In genomic region chr15:97680606-97681220, GRCh38 we compare ENCODE assay signal across 15 cellular contexts.
DNase-seq lines count a peak whose midpoint lies in the region; ATAC-seq, FAIRE-seq and TF ChIP-seq lines count a peak whose summit lies in the region.
"Had no signal": no experiment of that assay in that cellular context is flagged by ENCODE, and none has a peak within 500 bp of the region (broad histone marks: within the 10 kb centered on the region; RNA-seq: fewer than 3 reads in every experiment).

No MANE protein-coding gene starts in this region.

- H3K9me3 ChIP-seq in HEK293 (ENCODE audit: control insufficient read depth, insufficient read depth, low read depth, low read length) (no peaks in the 10 kb centered on the region), hepatocyte (ENCODE audit: low read depth) (no peaks in the 10 kb centered on the region)

- no peak for ATAC-seq in HG03442 (IDR thresholded peaks at IDR 0.05; ENCODE audit: unreplicated experiment)

- no peaks in the 10 kb centered on the region for H3K27me3 ChIP-seq in hepatocyte

- no peaks in the 10 kb centered on the region for H3K9me2 ChIP-seq in hepatocyte (replicated peaks; ENCODE audit: insufficient read depth)

- H3K27ac ChIP-seq in HEK293 (ENCODE audit: extremely low read depth, low read depth, low read length) (no peak overlapping the region), hepatocyte (peak overlapping the region; percentile 89), coronary artery (no peak overlapping the region)

- CTCF ChIA-PET in HEK293 (lab: Yijun Ruan, JAX) = interaction anchor here (0.6 kb wide), 1 partner anchor 657 kb away, joined by 3 read pairs; no protein-coding TSS in a partner anchor

- no peaks in the 10 kb centered on the region for H3K4me1 ChIP-seq in HEK293 (ENCODE audit: control insufficient read depth, insufficient read depth, low read length)
- no peaks in the 10 kb centered on the region for H3K4me1 ChIP-seq in hepatocyte (ENCODE audit: insufficient read depth)

- H3K4me3 ChIP-seq in HEK293 (ENCODE audit: low read depth, low read length) (no peak overlapping the region), NB4 (ENCODE audit: low read depth, low read length) (no peak overlapping the region), hepatocyte (no peak overlapping the region), coronary artery (no peak overlapping the region)

- FAIRE-seq in D721Med (lab: Jason Lieb, UNC) = no peak

- TF ChIP-seq CTCF in HEK293 (tag by site-specific recombination; IDR thresholded peaks at IDR 0.05) = no peak
- no peak for TF ChIP-seq CTCF in NB4 (IDR thresholded peaks at IDR 0.05; ENCODE audit: low read depth, low read length)
- no peak for TF ChIP-seq CTCF in hepatocyte (IDR thresholded peaks at IDR 0.05; ENCODE audit: poor library complexity)
- TF ChIP-seq CTCF in D721Med (IDR thresholded peaks at IDR 0.05; ENCODE audit: insufficient read depth, missing control alignments) = no peak
- no peak for TF ChIP-seq CTCF in coronary artery (IDR thresholded peaks at IDR 0.05)
- no peak for TF ChIP-seq CTCF in GM20000 (IDR thresholded peaks at IDR 0.05; ENCODE audit: extremely low read depth, missing control alignments)

- no peak overlapping the region for H3K4me2 ChIP-seq in hepatocyte

- H4K20me1 ChIP-seq in hepatocyte (ENCODE audit: insufficient read depth, poor library complexity, severe bottlenecking) = no peaks in the 10 kb centered on the region

- POLR2A ChIA-PET in HEK293 (lab: Yijun Ruan, JAX) = interaction anchor here (0.9 kb wide), 1 partner anchor 16 kb away, joined by 3 read pairs; no protein-coding TSS in a partner anchor

- TF ChIP-seq POLR2A in NB4 (IDR thresholded peaks at IDR 0.05; ENCODE audit: extremely low read depth, insufficient read length) = no peak

- DNase-seq in NB4 (ENCODE audit: low read depth) (peak; percentile 12), RPMI8226 (peak; percentile 43), hepatocyte (ENCODE audit: low spot score) (peak; percentile 69), D721Med (ENCODE audit: insufficient read length, low spot score) (no peak), coronary artery (ENCODE audit: low spot score) (no peak), GM20000 (ENCODE audit: low spot score) (no peak)
- DNase-seq: H7, NCI-H1105 treated with DMSO at 0.1 percent for 48 hours, NCI-H187 treated with DMSO at 0.1 percent for 48 hours, NCI-H446, NCI-H774, SHP77 treated with DMSO at 0.1 percent for 48 hours, T-helper 2 cell had no signal

- H3K79me2 ChIP-seq in hepatocyte = no peaks in the 10 kb centered on the region

- 67% methylated on average over 5 of the region's 5 CpGs for WGBS in hepatocyte (ENCODE audit: low lambda C conversion rate, missing lambda C conversion rate)

- H3K36me3 ChIP-seq in HEK293 (ENCODE audit: control insufficient read depth in 2 of 2, insufficient read depth in 1 of 2, low read length in 2 of 2) (no peaks in the 10 kb centered on the region), hepatocyte (replicated peaks; ENCODE audit: insufficient read depth, low read depth) (no peaks in the 10 kb centered on the region)

- H2AFZ ChIP-seq in hepatocyte = no peak overlapping the region

TF ChIP-seq in HEK293, 187 proteins besides CTCF, POLR2A, EP300 and RAD21 (continues in another document):
- TF ChIP-seq ZNF248 (tag by site-specific recombination; IDR thresholded peaks at IDR 0.05) = no peak
- TF ChIP-seq, protein P1, sequence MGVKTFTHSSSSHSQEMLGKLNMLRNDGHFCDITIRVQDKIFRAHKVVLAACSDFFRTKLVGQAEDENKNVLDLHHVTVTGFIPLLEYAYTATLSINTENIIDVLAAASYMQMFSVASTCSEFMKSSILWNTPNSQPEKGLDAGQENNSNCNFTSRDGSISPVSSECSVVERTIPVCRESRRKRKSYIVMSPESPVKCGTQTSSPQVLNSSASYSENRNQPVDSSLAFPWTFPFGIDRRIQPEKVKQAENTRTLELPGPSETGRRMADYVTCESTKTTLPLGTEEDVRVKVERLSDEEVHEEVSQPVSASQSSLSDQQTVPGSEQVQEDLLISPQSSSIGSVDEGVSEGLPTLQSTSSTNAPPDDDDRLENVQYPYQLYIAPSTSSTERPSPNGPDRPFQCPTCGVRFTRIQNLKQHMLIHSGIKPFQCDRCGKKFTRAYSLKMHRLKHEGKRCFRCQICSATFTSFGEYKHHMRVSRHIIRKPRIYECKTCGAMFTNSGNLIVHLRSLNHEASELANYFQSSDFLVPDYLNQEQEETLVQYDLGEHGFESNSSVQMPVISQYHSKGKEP (tag by site-specific recombination; IDR thresholded peaks at IDR 0.05) = no peak
- TF ChIP-seq SALL2 (tag by site-specific recombination; IDR thresholded peaks at IDR 0.05; ENCODE audit: borderline replicate concordance) = no peak
- no peak for TF ChIP-seq ZFP41 (tag by site-specific recombination; IDR thresholded peaks at IDR 0.05; ENCODE audit: borderline replicate concordance)
- TF ChIP-seq ZNF16 (tag by site-specific recombination; IDR thresholded peaks at IDR 0.05; ENCODE audit: low read depth) = no peak
- TF ChIP-seq ZFHX2 (tag by site-specific recombination; conservative IDR thresholded peaks at IDR 0.05) = 0 out of 2 replicates have a peak, but pooled peaks have one; percentile 13
- TF ChIP-seq REPIN1 (tag by site-specific recombination; IDR thresholded peaks at IDR 0.05; ENCODE audit: low read depth) = no peak
- TF ChIP-seq, protein P2, sequence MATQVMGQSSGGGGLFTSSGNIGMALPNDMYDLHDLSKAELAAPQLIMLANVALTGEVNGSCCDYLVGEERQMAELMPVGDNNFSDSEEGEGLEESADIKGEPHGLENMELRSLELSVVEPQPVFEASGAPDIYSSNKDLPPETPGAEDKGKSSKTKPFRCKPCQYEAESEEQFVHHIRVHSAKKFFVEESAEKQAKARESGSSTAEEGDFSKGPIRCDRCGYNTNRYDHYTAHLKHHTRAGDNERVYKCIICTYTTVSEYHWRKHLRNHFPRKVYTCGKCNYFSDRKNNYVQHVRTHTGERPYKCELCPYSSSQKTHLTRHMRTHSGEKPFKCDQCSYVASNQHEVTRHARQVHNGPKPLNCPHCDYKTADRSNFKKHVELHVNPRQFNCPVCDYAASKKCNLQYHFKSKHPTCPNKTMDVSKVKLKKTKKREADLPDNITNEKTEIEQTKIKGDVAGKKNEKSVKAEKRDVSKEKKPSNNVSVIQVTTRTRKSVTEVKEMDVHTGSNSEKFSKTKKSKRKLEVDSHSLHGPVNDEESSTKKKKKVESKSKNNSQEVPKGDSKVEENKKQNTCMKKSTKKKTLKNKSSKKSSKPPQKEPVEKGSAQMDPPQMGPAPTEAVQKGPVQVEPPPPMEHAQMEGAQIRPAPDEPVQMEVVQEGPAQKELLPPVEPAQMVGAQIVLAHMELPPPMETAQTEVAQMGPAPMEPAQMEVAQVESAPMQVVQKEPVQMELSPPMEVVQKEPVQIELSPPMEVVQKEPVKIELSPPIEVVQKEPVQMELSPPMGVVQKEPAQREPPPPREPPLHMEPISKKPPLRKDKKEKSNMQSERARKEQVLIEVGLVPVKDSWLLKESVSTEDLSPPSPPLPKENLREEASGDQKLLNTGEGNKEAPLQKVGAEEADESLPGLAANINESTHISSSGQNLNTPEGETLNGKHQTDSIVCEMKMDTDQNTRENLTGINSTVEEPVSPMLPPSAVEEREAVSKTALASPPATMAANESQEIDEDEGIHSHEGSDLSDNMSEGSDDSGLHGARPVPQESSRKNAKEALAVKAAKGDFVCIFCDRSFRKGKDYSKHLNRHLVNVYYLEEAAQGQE (tag by site-specific recombination; IDR thresholded peaks at IDR 0.05) = no peak
- peak; percentile 75; the same call in 1 of the 2 replicates for TF ChIP-seq EGR2 (tag by site-specific recombination; IDR thresholded peaks at IDR 0.05; ENCODE audit: low read depth)
- no peak for TF ChIP-seq ZBTB10 (tag by site-specific recombination; IDR thresholded peaks at IDR 0.05)
- TF ChIP-seq ZNF169 (tag by site-specific recombination; IDR thresholded peaks at IDR 0.05) = no peak
- TF ChIP-seq, protein P3, sequence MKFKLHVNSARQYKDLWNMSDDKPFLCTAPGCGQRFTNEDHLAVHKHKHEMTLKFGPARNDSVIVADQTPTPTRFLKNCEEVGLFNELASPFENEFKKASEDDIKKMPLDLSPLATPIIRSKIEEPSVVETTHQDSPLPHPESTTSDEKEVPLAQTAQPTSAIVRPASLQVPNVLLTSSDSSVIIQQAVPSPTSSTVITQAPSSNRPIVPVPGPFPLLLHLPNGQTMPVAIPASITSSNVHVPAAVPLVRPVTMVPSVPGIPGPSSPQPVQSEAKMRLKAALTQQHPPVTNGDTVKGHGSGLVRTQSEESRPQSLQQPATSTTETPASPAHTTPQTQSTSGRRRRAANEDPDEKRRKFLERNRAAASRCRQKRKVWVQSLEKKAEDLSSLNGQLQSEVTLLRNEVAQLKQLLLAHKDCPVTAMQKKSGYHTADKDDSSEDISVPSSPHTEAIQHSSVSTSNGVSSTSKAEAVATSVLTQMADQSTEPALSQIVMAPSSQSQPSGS (tag by site-specific recombination; IDR thresholded peaks at IDR 0.05; ENCODE audit: low read depth) = peak; percentile 57
- no peak for TF ChIP-seq ZNF776 (tag by site-specific recombination; IDR thresholded peaks at IDR 0.05; ENCODE audit: borderline replicate concordance)
- TF ChIP-seq ZNF174 (tag by site-specific recombination; IDR thresholded peaks at IDR 0.05) = no peak
- TF ChIP-seq KLF8 (tag by site-specific recombination; IDR thresholded peaks at IDR 0.05) = no peak

Comparison
In these comparisons a context has a peak if more than half of its experiments do, and no peak if none do; other contexts are left out.
1. DNase-seq: peak in NB4 (single experiment), RPMI8226 (single experiment) and hepatocyte (single experiment); none in D721Med (single experiment), coronary artery (single experiment) and GM20000 (single experiment).